2 cellular contexts compared by ENCODE assay signal in the genomic region with DNA sequence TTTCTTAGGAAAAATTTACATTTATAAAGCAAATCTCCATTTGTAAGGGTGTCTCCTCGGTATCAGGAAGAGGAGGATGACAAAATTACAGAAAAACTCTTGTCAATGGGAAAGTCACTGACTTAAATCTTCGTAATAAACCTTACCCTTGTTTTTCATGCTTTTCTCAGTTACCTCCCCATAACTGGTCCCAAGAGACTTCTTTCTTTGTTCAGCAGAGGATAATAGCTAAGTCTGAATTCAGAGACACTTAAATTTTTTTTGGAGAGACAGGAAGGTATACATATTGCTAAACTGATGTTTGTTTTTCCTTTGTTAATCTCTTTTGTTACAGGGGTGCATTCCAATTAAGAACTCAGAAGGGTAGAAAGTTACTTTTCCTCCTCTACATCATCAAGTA.
TF ChIP-seq lines count a peak whose summit lies in the region.

No MANE protein-coding gene starts in this region.

TF ChIP-seq in GM23338, 12 proteins besides CTCF, POLR2A, EP300 and RAD21:
- TF ChIP-seq EZH2phosphoT487 (IDR thresholded peaks at IDR 0.05; ENCODE audit: unreplicated experiment), result no peak
- 0 out of 2 replicates have a peak, but pooled peaks have one; percentile 9 for TF ChIP-seq NANOG (IDR thresholded peaks at IDR 0.05; ENCODE audit: borderline replicate concordance)

TF ChIP-seq in H1, 55 proteins besides CTCF, POLR2A, EP300 and RAD21:
- TF ChIP-seq, protein P1, sequence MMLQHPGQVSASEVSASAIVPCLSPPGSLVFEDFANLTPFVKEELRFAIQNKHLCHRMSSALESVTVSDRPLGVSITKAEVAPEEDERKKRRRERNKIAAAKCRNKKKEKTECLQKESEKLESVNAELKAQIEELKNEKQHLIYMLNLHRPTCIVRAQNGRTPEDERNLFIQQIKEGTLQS (IDR thresholded peaks at IDR 0.05; ENCODE audit: insufficient read depth, low read depth, low read length), result no peak
- TF ChIP-seq SIX5 (IDR thresholded peaks at IDR 0.05; ENCODE audit: low read depth, low read length), result no peak
- no peak for TF ChIP-seq TCF12 (IDR thresholded peaks at IDR 0.05; ENCODE audit: low read depth, low read length)
- no peak for TF ChIP-seq KDM1A (IDR thresholded peaks at IDR 0.05; ENCODE audit: borderline replicate concordance, low read length)
- no peak for TF ChIP-seq SIN3A (conservative IDR thresholded peaks at IDR 0.05 in 1 of 2, IDR thresholded peaks at IDR 0.05 in 1 of 2; ENCODE audit: low read depth in 1 of 2, low read length in 2 of 2)
- no peak for TF ChIP-seq TEAD4 (IDR thresholded peaks at IDR 0.05; ENCODE audit: low read depth, low read length)
- no peak for TF ChIP-seq CTBP2 (IDR thresholded peaks at IDR 0.05; ENCODE audit: borderline replicate concordance, insufficient read depth, insufficient read length, low read length)
- no peak for TF ChIP-seq JUND (IDR thresholded peaks at IDR 0.05; ENCODE audit: low read length)
- TF ChIP-seq CREB1 (IDR thresholded peaks at IDR 0.05), result no peak
- TF ChIP-seq SP4 (IDR thresholded peaks at IDR 0.05; ENCODE audit: low read length), result no peak
- TF ChIP-seq POLR2AphosphoS5 (IDR thresholded peaks at IDR 0.05; ENCODE audit: low read depth, low read length), result no peak
- no peak for TF ChIP-seq CHD1 (IDR thresholded peaks at IDR 0.05; ENCODE audit: low read depth, low read length)
- no peak for TF ChIP-seq EGR1 (IDR thresholded peaks at IDR 0.05; ENCODE audit: borderline replicate concordance, low read depth, low read length)
- TF ChIP-seq KDM5A (IDR thresholded peaks at IDR 0.05; ENCODE audit: low read length), result no peak
- TF ChIP-seq ZNF274 (IDR thresholded peaks at IDR 0.05; ENCODE audit: borderline replicate concordance, extremely low read depth, low read length), result no peak
- TF ChIP-seq YY1 (IDR thresholded peaks at IDR 0.05; ENCODE audit: low read depth, low read length), result no peak
- no peak for TF ChIP-seq POU5F1 (IDR thresholded peaks at IDR 0.05; ENCODE audit: low read depth, low read length)
- TF ChIP-seq, protein P2, sequence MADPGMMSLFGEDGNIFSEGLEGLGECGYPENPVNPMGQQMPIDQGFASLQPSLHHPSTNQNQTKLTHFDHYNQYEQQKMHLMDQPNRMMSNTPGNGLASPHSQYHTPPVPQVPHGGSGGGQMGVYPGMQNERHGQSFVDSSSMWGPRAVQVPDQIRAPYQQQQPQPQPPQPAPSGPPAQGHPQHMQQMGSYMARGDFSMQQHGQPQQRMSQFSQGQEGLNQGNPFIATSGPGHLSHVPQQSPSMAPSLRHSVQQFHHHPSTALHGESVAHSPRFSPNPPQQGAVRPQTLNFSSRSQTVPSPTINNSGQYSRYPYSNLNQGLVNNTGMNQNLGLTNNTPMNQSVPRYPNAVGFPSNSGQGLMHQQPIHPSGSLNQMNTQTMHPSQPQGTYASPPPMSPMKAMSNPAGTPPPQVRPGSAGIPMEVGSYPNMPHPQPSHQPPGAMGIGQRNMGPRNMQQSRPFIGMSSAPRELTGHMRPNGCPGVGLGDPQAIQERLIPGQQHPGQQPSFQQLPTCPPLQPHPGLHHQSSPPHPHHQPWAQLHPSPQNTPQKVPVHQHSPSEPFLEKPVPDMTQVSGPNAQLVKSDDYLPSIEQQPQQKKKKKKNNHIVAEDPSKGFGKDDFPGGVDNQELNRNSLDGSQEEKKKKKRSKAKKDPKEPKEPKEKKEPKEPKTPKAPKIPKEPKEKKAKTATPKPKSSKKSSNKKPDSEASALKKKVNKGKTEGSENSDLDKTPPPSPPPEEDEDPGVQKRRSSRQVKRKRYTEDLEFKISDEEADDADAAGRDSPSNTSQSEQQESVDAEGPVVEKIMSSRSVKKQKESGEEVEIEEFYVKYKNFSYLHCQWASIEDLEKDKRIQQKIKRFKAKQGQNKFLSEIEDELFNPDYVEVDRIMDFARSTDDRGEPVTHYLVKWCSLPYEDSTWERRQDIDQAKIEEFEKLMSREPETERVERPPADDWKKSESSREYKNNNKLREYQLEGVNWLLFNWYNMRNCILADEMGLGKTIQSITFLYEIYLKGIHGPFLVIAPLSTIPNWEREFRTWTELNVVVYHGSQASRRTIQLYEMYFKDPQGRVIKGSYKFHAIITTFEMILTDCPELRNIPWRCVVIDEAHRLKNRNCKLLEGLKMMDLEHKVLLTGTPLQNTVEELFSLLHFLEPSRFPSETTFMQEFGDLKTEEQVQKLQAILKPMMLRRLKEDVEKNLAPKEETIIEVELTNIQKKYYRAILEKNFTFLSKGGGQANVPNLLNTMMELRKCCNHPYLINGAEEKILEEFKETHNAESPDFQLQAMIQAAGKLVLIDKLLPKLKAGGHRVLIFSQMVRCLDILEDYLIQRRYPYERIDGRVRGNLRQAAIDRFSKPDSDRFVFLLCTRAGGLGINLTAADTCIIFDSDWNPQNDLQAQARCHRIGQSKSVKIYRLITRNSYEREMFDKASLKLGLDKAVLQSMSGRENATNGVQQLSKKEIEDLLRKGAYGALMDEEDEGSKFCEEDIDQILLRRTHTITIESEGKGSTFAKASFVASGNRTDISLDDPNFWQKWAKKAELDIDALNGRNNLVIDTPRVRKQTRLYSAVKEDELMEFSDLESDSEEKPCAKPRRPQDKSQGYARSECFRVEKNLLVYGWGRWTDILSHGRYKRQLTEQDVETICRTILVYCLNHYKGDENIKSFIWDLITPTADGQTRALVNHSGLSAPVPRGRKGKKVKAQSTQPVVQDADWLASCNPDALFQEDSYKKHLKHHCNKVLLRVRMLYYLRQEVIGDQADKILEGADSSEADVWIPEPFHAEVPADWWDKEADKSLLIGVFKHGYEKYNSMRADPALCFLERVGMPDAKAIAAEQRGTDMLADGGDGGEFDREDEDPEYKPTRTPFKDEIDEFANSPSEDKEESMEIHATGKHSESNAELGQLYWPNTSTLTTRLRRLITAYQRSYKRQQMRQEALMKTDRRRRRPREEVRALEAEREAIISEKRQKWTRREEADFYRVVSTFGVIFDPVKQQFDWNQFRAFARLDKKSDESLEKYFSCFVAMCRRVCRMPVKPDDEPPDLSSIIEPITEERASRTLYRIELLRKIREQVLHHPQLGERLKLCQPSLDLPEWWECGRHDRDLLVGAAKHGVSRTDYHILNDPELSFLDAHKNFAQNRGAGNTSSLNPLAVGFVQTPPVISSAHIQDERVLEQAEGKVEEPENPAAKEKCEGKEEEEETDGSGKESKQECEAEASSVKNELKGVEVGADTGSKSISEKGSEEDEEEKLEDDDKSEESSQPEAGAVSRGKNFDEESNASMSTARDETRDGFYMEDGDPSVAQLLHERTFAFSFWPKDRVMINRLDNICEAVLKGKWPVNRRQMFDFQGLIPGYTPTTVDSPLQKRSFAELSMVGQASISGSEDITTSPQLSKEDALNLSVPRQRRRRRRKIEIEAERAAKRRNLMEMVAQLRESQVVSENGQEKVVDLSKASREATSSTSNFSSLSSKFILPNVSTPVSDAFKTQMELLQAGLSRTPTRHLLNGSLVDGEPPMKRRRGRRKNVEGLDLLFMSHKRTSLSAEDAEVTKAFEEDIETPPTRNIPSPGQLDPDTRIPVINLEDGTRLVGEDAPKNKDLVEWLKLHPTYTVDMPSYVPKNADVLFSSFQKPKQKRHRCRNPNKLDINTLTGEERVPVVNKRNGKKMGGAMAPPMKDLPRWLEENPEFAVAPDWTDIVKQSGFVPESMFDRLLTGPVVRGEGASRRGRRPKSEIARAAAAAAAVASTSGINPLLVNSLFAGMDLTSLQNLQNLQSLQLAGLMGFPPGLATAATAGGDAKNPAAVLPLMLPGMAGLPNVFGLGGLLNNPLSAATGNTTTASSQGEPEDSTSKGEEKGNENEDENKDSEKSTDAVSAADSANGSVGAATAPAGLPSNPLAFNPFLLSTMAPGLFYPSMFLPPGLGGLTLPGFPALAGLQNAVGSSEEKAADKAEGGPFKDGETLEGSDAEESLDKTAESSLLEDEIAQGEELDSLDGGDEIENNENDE (IDR thresholded peaks at IDR 0.05; ENCODE audit: insufficient replicate concordance, low read length), result no peak
- no peak for TF ChIP-seq MAFK (IDR thresholded peaks at IDR 0.05; ENCODE audit: low read depth, low read length)
